In genomic region chr22:42639541-42640241, GRCh38 we compare ENCODE assay signal across 20 cellular contexts. TPM values are rescaled to one million over a fixed set of nuclear protein-coding genes. Genes with fewer than 3 reads are reported as not detected.
DNase-seq lines count a peak whose midpoint lies in the region; ATAC-seq and TF ChIP-seq lines count a peak whose summit lies in the region.
"Had no signal": no experiment of that assay in that cellular context is flagged by ENCODE, and none has a peak within 500 bp of the region (broad histone marks: within the 10 kb centered on the region; RNA-seq: fewer than 3 reads in every experiment).

No MANE protein-coding gene starts in this region.

- H3K9me3 ChIP-seq in BLaER1 treated with 17β-estradiol and CSF1 and Interleukin-3, amounts not matched to agents 10 nM and 100 nM (replicated peaks in 1 of 11): no peaks in the 10 kb centered on the region
- H3K9me3 ChIP-seq in GM23248 (ENCODE audit: low read depth): no peaks in the 10 kb centered on the region
- H3K9me3 ChIP-seq: sigmoid colon, thoracic aorta had no signal

- no peak overlapping the region for H3K4me3 Mint-ChIP-seq in osteocyte (ENCODE audit: unreplicated experiment)

- H3K4me1 Mint-ChIP-seq in osteocyte (ENCODE audit: unreplicated experiment): peaks cover 76% of the 10 kb centered on the region

- no peaks in the 10 kb centered on the region for H3K27me3 ChIP-seq in BLaER1 treated with 17β-estradiol and CSF1 and Interleukin-3, amounts not matched to agents 10 nM and 100 nM
- H3K27me3 ChIP-seq in GM23248 (replicated peaks; ENCODE audit: insufficient read depth): no peaks in the 10 kb centered on the region
- H3K27me3 ChIP-seq: cardiac muscle cell, foreskin keratinocyte, sigmoid colon had no signal

- peaks cover 47 to 91% (median 75%) of the 10 kb centered on the region in 11 experiments for H4K20me1 ChIP-seq in BLaER1 treated with 17β-estradiol and CSF1 and Interleukin-3, amounts not matched to agents 10 nM and 100 nM
- H4K20me1 ChIP-seq in GM23248 (ENCODE audit: insufficient read depth): no peaks in the 10 kb centered on the region

- no peaks in the 10 kb centered on the region for H3K27me3 Mint-ChIP-seq in osteocyte (ENCODE audit: unreplicated experiment)

- peaks cover 37 to 65% (median 49%) of the 10 kb centered on the region in 10 experiments for H3K4me1 ChIP-seq in BLaER1 treated with 17β-estradiol and CSF1 and Interleukin-3, amounts not matched to agents 10 nM and 100 nM
- peaks cover 30% of the 10 kb centered on the region for H3K4me1 ChIP-seq in GM23248 (ENCODE audit: insufficient read depth)

- no peak overlapping the region for H2AFZ ChIP-seq in GM23248

- H3K9me2 ChIP-seq in GM23248 (ENCODE audit: insufficient read depth): no peaks in the 10 kb centered on the region

- no peak overlapping the region for H3K9ac ChIP-seq in BLaER1 treated with 17β-estradiol and CSF1 and Interleukin-3, amounts not matched to agents 10 nM and 100 nM
- no peak overlapping the region for H3K9ac ChIP-seq in GM23248

- no peak for TF ChIP-seq CTCF in osteocyte (IDR thresholded peaks at IDR 0.05)

- whole genome bisulfite sequencing in GM23248 (ENCODE audit: low coverage in 1 of 2, low lambda C conversion rate in 2 of 2, missing lambda C conversion rate in 2 of 2), 2 experiments: 79% methylated on average over 9 of the region's 9 CpGs

- H3K27ac Mint-ChIP-seq in osteocyte (ENCODE audit: unreplicated experiment): peak overlapping the region; percentile 88

- no peak overlapping the region for H3K4me3 ChIP-seq in BLaER1 treated with 17β-estradiol and CSF1 and Interleukin-3, amounts not matched to agents 10 nM and 100 nM
- no peak overlapping the region for H3K4me3 ChIP-seq in GM23248
- H3K4me3 ChIP-seq: cardiac muscle cell, sigmoid colon, thoracic aorta had no signal

- H3K36me3 ChIP-seq in BLaER1 treated with 17β-estradiol and CSF1 and Interleukin-3, amounts not matched to agents 10 nM and 100 nM: peaks cover 24 to 32% (median 28%) of the 10 kb centered on the region in 11 experiments
- no peaks in the 10 kb centered on the region for H3K36me3 ChIP-seq in GM23248 (ENCODE audit: low read depth)

- H3F3A ChIP-seq in GM23248 (ENCODE audit: insufficient read depth): peaks cover 21% of the 10 kb centered on the region

- DNase-seq in GM23248 (peak; percentile 30), astrocyte of the hippocampus (ENCODE audit: low read depth, low spot score) (peak; percentile 51), osteocyte (ENCODE audit: extremely low spot score, unreplicated experiment) (no peak), NCI-H446 treated with DMSO at 0.1 percent for 48 hours (lab: John Stamatoyannopoulos, UW) (no peak)
- DNase-seq in activated effector memory CD4-positive, alpha-beta T cell treated with Interleukin-2 at 50 U/mL for 16 hours: no peak
- DNase-seq: activated CD4-positive, alpha-beta T cell treated with anti-CD3 and anti-CD28 coated beads for 1 hour; foreskin keratinocyte; IMR-90; kidney; mammary epithelial cell; MM.1S; NCI-H1436 treated with DMSO at 0.1 percent for 48 hours; NCI-H524 treated with DMSO at 0.1 percent for 48 hours; sigmoid colon had no signal

- H3K9me3 Mint-ChIP-seq in osteocyte (ENCODE audit: unreplicated experiment): no peaks in the 10 kb centered on the region

- peak overlapping the region; percentile 43 to 72 (median 56) for H3K4me2 ChIP-seq in BLaER1 treated with 17β-estradiol and CSF1 and Interleukin-3, amounts not matched to agents 10 nM and 100 nM
- H3K4me2 ChIP-seq in GM23248 (ENCODE audit: unreplicated experiment): no peak overlapping the region

- no peak for ATAC-seq in GM21423 (IDR thresholded peaks at IDR 0.05; ENCODE audit: unreplicated experiment)
- ATAC-seq: foreskin keratinocyte had no signal

- H3K79me2 ChIP-seq in GM23248 (ENCODE audit: insufficient read depth): peaks cover 90% of the 10 kb centered on the region

- peaks cover 14% of the 10 kb centered on the region for H3K36me3 Mint-ChIP-seq in osteocyte (ENCODE audit: unreplicated experiment)

- in situ Hi-C loops in GM23248 (cut with MboI): no loop called here

- H3K27ac ChIP-seq in BLaER1 treated with 17β-estradiol and CSF1 and Interleukin-3, amounts not matched to agents 10 nM and 100 nM: no peak overlapping the region
- no peak overlapping the region for H3K27ac ChIP-seq in GM23248
- H3K27ac ChIP-seq: cardiac muscle cell, foreskin keratinocyte, HL-60 had no signal

RNA-seq across cellular contexts. Expression of gene ATP5MGL, which starts 0.7 kb away (rescaled TPM):
- not detected in 2 replicates for total RNA-seq in GM23248 (2014; rRNA removed; shearing (Covaris generic))
- polyA plus RNA-seq in GM23248 (2016; fragmentation: Nextera tagmentation; extraction: Ambion mirVana): 0.62 TPM in 1 of 2 replicates, not detected in the other
- total RNA-seq in osteocyte: 0.47 and 1.3 TPM in 2 replicates
- total RNA-seq: omental fat pad, thoracic aorta had no signal
- polyA plus RNA-seq: foreskin keratinocyte, IMR-90, mammary epithelial cell had no signal

RNA-seq across cellular contexts. Expression of gene CYB5R3, which starts 9.5 kb away (rescaled TPM):
- total RNA-seq in GM23248 (2014; rRNA removed; shearing (Covaris generic)): 314 and 378 TPM in 2 replicates
- 907 and 950 TPM in 2 replicates for polyA plus RNA-seq in GM23248 (2016; fragmentation: Nextera tagmentation; extraction: Ambion mirVana)
- 408 and 430 TPM in 2 replicates for total RNA-seq in osteocyte

RNA-seq across cellular contexts. Expression of gene POLDIP3, which starts 25.0 kb away (rescaled TPM):
- total RNA-seq in GM23248 (2014; rRNA removed; shearing (Covaris generic)): 32.8 and 35.5 TPM in 2 replicates
- 45.9 and 46.3 TPM in 2 replicates for polyA plus RNA-seq in GM23248 (2016; fragmentation: Nextera tagmentation; extraction: Ambion mirVana)
- 77.8 and 77.9 TPM in 2 replicates for total RNA-seq in osteocyte

Comparison
In these comparisons a context has a peak if more than half of its experiments do, and no peak if none do; other contexts are left out.
1. DNase-seq: peak in GM23248 (single experiment) and astrocyte of the hippocampus (single experiment); none in osteocyte (single experiment), NCI-H446 treated with DMSO at 0.1 percent for 48 hours (single experiment) and activated effector memory CD4-positive, alpha-beta T cell treated with Interleukin-2 at 50 U/mL for 16 hours (single experiment).